Comparison of ENCODE assay signal across 9 cellular contexts in the genomic region with DNA sequence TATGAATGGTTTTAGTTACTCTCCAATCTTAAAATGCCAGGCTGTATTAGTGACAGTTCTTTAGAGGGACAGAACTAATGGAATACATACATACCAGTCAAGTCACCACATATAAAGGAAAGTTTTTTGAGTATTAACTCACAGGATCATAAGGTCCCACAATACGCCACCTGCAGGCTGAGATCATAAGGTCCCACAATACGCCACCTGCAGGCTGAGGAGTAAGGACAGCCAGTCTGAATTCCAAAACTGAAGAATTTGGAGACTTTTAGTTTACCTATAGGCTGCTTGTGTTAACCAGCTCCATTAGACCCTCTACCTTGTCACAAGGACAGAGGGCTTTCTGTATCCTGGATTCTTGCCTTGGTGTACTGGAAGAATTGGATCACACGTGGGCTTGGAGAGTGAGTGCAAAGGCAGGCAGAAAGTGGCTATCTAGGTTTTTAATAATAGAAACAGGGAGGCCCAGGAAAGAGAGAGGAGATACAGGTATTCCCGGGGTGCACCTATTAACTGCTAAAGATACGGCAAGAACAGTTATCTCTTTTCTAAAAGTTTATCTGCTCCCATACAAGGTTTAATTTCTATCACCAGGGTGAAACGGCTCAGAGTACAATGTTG.
DNase-seq lines count a peak whose midpoint lies in the region; ATAC-seq and TF ChIP-seq lines count a peak whose summit lies in the region.
"Had no signal": no experiment of that assay in that cellular context is flagged by ENCODE, and none has a peak within 500 bp of the region (broad histone marks: within the 10 kb centered on the region; RNA-seq: fewer than 3 reads in every experiment).

No MANE protein-coding gene starts in this region.

- no peak for DNase-seq in GM10266 (ENCODE audit: extremely low spot score)
- peak; percentile 62 for DNase-seq in HT-29 (ENCODE audit: low spot score)
- peak; percentile 69 for DNase-seq in WTC11 (ENCODE audit: low spot score)
- no peak for DNase-seq in activated T-helper 1 cell treated with anti-CD3 and anti-CD28 coated beads, Interleukin-12 subunit alpha, Interleukin-12 subunit beta, Interleukin-2, Interleukin-4 antibody, amounts not matched to agents 30 ng/mL and 10 ng/mL and 1 ng/mL, durations not matched to agents 14 hours and 24 hours and 36 hours (ENCODE audit: low spot score)
- no peak for DNase-seq in activated T-cell treated with anti-CD3 and anti-CD28 coated beads, Interleukin-2, amount 50 U/mL, for 1 hour
- DNase-seq in esophagus muscularis mucosa (ENCODE audit: extremely low spot score): no peak
- DNase-seq: naive B cell had no signal

- H3K27me3 ChIP-seq in esophagus muscularis mucosa: no peaks in the 10 kb centered on the region

- 58% methylated on average over 6 of the region's 6 CpGs for WGBS in esophagus muscularis mucosa

- ATAC-seq in GM21526 (IDR thresholded peaks at IDR 0.05; ENCODE audit: low FRiP score, unreplicated experiment) (peak; percentile 90), WTC11 (peak; percentile 95)

- H3K4me1 Mint-ChIP-seq in WTC11 (no peaks in the 10 kb centered on the region), nephron (no peaks in the 10 kb centered on the region)
- H3K4me1 Mint-ChIP-seq in activated T-helper 1 cell treated with anti-CD3 and anti-CD28 coated beads, Interleukin-12 subunit alpha, Interleukin-12 subunit beta, Interleukin-2, Interleukin-4 antibody, amounts not matched to agents 30 ng/mL and 10 ng/mL and 1 ng/mL, durations not matched to agents 14 hours and 24 hours and 36 hours (ENCODE audit: low read depth): no peaks in the 10 kb centered on the region
- H3K4me1 Mint-ChIP-seq: naive B cell had no signal

- no peak for TF ChIP-seq POLR2A in esophagus muscularis mucosa (IDR thresholded peaks at IDR 0.05; ENCODE audit: low read depth)

- H3K27me3 Mint-ChIP-seq in WTC11 (ENCODE audit: low read depth) (no peaks in the 10 kb centered on the region), nephron (ENCODE audit: low read depth) (no peaks in the 10 kb centered on the region)
- H3K27me3 Mint-ChIP-seq in activated T-helper 1 cell treated with anti-CD3 and anti-CD28 coated beads, Interleukin-12 subunit alpha, Interleukin-12 subunit beta, Interleukin-2, Interleukin-4 antibody, amounts not matched to agents 30 ng/mL and 10 ng/mL and 1 ng/mL, durations not matched to agents 14 hours and 24 hours and 36 hours (ENCODE audit: insufficient read depth): no peaks in the 10 kb centered on the region

- H3K27ac ChIP-seq in esophagus muscularis mucosa (replicated peaks in 1 of 4): no peak overlapping the region

- POLR2A ChIA-PET in WTC11 (lab: Charles Lee): no interaction called here

- TF ChIP-seq CTCF in GM10266 (IDR thresholded peaks at IDR 0.05; ENCODE audit: control insufficient read depth, insufficient read depth, low read depth, missing control alignments): peak; percentile 85
- peak; percentile 81 for TF ChIP-seq CTCF in WTC11 (IDR thresholded peaks at IDR 0.05)
- TF ChIP-seq CTCF in nephron (IDR thresholded peaks at IDR 0.05; ENCODE audit: unreplicated experiment in 3 of 3): peak; percentile 21 to 41 (median 27)
- TF ChIP-seq CTCF in esophagus muscularis mucosa (IDR thresholded peaks at IDR 0.05): peak in 1 of 3 experiments; percentile 3

- CTCF ChIA-PET in WTC11 (lab: Charles Lee): interaction anchor here (0.6 to 1.7 kb wide), 11 partner anchors 8 to 536 kb away, joined by 3 to 13 read pairs (median 3); no protein-coding TSS in a partner anchor

- intact Hi-C loops in activated T-helper 1 cell treated with anti-CD3 and anti-CD28 coated beads, Interleukin-12 subunit alpha, Interleukin-12 subunit beta, Interleukin-2, Interleukin-4 antibody, amounts not matched to agents 30 ng/mL and 10 ng/mL and 1 ng/mL, durations not matched to agents 14 hours and 24 hours and 36 hours (cut with micrococcal nuclease): loop anchor here (2.0 kb wide), 1 partner anchor 128 kb away; no protein-coding TSS in a partner anchor
- intact Hi-C loops in esophagus muscularis mucosa (cut with DNase I): no loop called here

- H3K36me3 ChIP-seq in esophagus muscularis mucosa: no peaks in the 10 kb centered on the region

- no peak overlapping the region for H3K4me3 ChIP-seq in esophagus muscularis mucosa

- H3K4me3 Mint-ChIP-seq in WTC11: no peak overlapping the region
- H3K4me3 Mint-ChIP-seq in nephron: no peak overlapping the region
- no peak overlapping the region for H3K4me3 Mint-ChIP-seq in activated T-helper 1 cell treated with anti-CD3 and anti-CD28 coated beads, Interleukin-12 subunit alpha, Interleukin-12 subunit beta, Interleukin-2, Interleukin-4 antibody, amounts not matched to agents 30 ng/mL and 10 ng/mL and 1 ng/mL, durations not matched to agents 14 hours and 24 hours and 36 hours
- H3K4me3 Mint-ChIP-seq: naive B cell had no signal

- H3K27ac Mint-ChIP-seq in WTC11 (no peak overlapping the region), nephron (no peak overlapping the region)
- H3K27ac Mint-ChIP-seq in activated T-helper 1 cell treated with anti-CD3 and anti-CD28 coated beads, Interleukin-12 subunit alpha, Interleukin-12 subunit beta, Interleukin-2, Interleukin-4 antibody, amounts not matched to agents 30 ng/mL and 10 ng/mL and 1 ng/mL, durations not matched to agents 14 hours and 24 hours and 36 hours: no peak overlapping the region
- H3K27ac Mint-ChIP-seq: naive B cell had no signal

- no peaks in the 10 kb centered on the region for H3K4me1 ChIP-seq in esophagus muscularis mucosa

- peaks cover 5% of the 10 kb centered on the region for H3K9me3 Mint-ChIP-seq in WTC11
- peaks cover 6% of the 10 kb centered on the region for H3K9me3 Mint-ChIP-seq in nephron
- H3K9me3 Mint-ChIP-seq in activated T-helper 1 cell treated with anti-CD3 and anti-CD28 coated beads, Interleukin-12 subunit alpha, Interleukin-12 subunit beta, Interleukin-2, Interleukin-4 antibody, amounts not matched to agents 30 ng/mL and 10 ng/mL and 1 ng/mL, durations not matched to agents 14 hours and 24 hours and 36 hours: no peaks in the 10 kb centered on the region
- H3K9me3 Mint-ChIP-seq: naive B cell had no signal

- H3K36me3 Mint-ChIP-seq in WTC11: no peaks in the 10 kb centered on the region
- H3K36me3 Mint-ChIP-seq in nephron (ENCODE audit: low read depth): no peaks in the 10 kb centered on the region
- no peaks in the 10 kb centered on the region for H3K36me3 Mint-ChIP-seq in activated T-helper 1 cell treated with anti-CD3 and anti-CD28 coated beads, Interleukin-12 subunit alpha, Interleukin-12 subunit beta, Interleukin-2, Interleukin-4 antibody, amounts not matched to agents 30 ng/mL and 10 ng/mL and 1 ng/mL, durations not matched to agents 14 hours and 24 hours and 36 hours (ENCODE audit: low read depth)
- H3K36me3 Mint-ChIP-seq: naive B cell had no signal

- no peaks in the 10 kb centered on the region for H3K9me3 ChIP-seq in esophagus muscularis mucosa

- TF ChIP-seq EP300 in esophagus muscularis mucosa (IDR thresholded peaks at IDR 0.05): no peak

TF ChIP-seq in WTC11, 78 proteins besides CTCF, POLR2A, EP300 and RAD21 (continues in another document):
- TF ChIP-seq ZNF219 (CRISPR knock-in tag; IDR thresholded peaks at IDR 0.05; ENCODE audit: borderline replicate concordance) (no peak), RORB (CRISPR knock-in tag; IDR thresholded peaks at IDR 0.05) (no peak), ZNF423 (CRISPR knock-in tag; IDR thresholded peaks at IDR 0.05) (no peak), NFE2L1 (CRISPR knock-in tag; IDR thresholded peaks at IDR 0.05) (no peak)
- TF ChIP-seq, protein P1, sequence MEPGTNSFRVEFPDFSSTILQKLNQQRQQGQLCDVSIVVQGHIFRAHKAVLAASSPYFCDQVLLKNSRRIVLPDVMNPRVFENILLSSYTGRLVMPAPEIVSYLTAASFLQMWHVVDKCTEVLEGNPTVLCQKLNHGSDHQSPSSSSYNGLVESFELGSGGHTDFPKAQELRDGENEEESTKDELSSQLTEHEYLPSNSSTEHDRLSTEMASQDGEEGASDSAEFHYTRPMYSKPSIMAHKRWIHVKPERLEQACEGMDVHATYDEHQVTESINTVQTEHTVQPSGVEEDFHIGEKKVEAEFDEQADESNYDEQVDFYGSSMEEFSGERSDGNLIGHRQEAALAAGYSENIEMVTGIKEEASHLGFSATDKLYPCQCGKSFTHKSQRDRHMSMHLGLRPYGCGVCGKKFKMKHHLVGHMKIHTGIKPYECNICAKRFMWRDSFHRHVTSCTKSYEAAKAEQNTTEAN (CRISPR knock-in tag; IDR thresholded peaks at IDR 0.05): no peak
- TF ChIP-seq, protein P2, sequence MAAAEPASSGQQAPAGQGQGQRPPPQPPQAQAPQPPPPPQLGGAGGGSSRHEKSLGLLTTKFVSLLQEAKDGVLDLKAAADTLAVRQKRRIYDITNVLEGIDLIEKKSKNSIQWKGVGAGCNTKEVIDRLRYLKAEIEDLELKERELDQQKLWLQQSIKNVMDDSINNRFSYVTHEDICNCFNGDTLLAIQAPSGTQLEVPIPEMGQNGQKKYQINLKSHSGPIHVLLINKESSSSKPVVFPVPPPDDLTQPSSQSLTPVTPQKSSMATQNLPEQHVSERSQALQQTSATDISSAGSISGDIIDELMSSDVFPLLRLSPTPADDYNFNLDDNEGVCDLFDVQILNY (CRISPR knock-in tag; IDR thresholded peaks at IDR 0.05): no peak
- TF ChIP-seq, protein P3, sequence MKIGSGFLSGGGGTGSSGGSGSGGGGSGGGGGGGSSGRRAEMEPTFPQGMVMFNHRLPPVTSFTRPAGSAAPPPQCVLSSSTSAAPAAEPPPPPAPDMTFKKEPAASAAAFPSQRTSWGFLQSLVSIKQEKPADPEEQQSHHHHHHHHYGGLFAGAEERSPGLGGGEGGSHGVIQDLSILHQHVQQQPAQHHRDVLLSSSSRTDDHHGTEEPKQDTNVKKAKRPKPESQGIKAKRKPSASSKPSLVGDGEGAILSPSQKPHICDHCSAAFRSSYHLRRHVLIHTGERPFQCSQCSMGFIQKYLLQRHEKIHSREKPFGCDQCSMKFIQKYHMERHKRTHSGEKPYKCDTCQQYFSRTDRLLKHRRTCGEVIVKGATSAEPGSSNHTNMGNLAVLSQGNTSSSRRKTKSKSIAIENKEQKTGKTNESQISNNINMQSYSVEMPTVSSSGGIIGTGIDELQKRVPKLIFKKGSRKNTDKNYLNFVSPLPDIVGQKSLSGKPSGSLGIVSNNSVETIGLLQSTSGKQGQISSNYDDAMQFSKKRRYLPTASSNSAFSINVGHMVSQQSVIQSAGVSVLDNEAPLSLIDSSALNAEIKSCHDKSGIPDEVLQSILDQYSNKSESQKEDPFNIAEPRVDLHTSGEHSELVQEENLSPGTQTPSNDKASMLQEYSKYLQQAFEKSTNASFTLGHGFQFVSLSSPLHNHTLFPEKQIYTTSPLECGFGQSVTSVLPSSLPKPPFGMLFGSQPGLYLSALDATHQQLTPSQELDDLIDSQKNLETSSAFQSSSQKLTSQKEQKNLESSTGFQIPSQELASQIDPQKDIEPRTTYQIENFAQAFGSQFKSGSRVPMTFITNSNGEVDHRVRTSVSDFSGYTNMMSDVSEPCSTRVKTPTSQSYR (CRISPR knock-in tag; IDR thresholded peaks at IDR 0.05): no peak

Comparison
In these comparisons a context has a peak if more than half of its experiments do, and no peak if none do; other contexts are left out.
1. DNase-seq: peak in HT-29 (single experiment) and WTC11 (single experiment); none in GM10266 (single experiment), activated T-helper 1 cell treated with anti-CD3 and anti-CD28 coated beads, Interleukin-12 subunit alpha, Interleukin-12 subunit beta, Interleukin-2, Interleukin-4 antibody, amounts not matched to agents 30 ng/mL and 10 ng/mL and 1 ng/mL, durations not matched to agents 14 hours and 24 hours and 36 hours (single experiment), activated T-cell treated with anti-CD3 and anti-CD28 coated beads, Interleukin-2, amount 50 U/mL, for 1 hour (single experiment) and esophagus muscularis mucosa (single experiment).